ENCODE assay signal across 8 cellular contexts in genomic region chr10:47024399-47025252, GRCh38.
A peak's percentile ranks its signal among the peaks of the same experiment; 100 is the strongest.
DNase-seq lines count a peak whose midpoint lies in the region; ATAC-seq, FAIRE-seq and TF ChIP-seq lines count a peak whose summit lies in the region.

No MANE protein-coding gene starts in this region.

- no peaks in the 10 kb centered on the region for H3K36me3 Mint-ChIP-seq in astrocyte (ENCODE audit: low read depth, unreplicated experiment)

- DNase-seq in AG04450 (ENCODE audit: low read depth, low spot score), result peak; percentile 6
- peak; percentile 85 for DNase-seq in GM13977 (ENCODE audit: low spot score)
- DNase-seq in Jurkat, Clone E6-1 (ENCODE audit: low read depth, low spot score), result peak; percentile 71
- peak in 4 of 5 experiments; percentile 9 to 88 (median 44) for DNase-seq in T-helper 2 cell
- DNase-seq in astrocyte (ENCODE audit: low read depth), result peak; percentile 14
- peak; percentile 81 for DNase-seq in hepatocyte (ENCODE audit: low spot score)
- DNase-seq in smooth muscle cell of the brain vasculature (ENCODE audit: low read depth, low spot score), result peak; percentile 21

- no peaks in the 10 kb centered on the region for H3K9me2 ChIP-seq in hepatocyte (replicated peaks; ENCODE audit: insufficient read depth)

- no peaks in the 10 kb centered on the region for H3K4me1 Mint-ChIP-seq in astrocyte (ENCODE audit: low read depth, unreplicated experiment)

- H3K9me3 Mint-ChIP-seq in astrocyte (ENCODE audit: unreplicated experiment), result peaks cover under 1% of the 10 kb centered on the region

- peaks cover 18% of the 10 kb centered on the region for H3K27me3 Mint-ChIP-seq in astrocyte (ENCODE audit: low read depth, unreplicated experiment)

- no peak overlapping the region for H3K9ac ChIP-seq in astrocyte (ENCODE audit: low read length)

- H3K4me1 ChIP-seq in astrocyte (ENCODE audit: insufficient read depth, low read length) (peaks cover 17% of the 10 kb centered on the region), hepatocyte (ENCODE audit: insufficient read depth) (no peaks in the 10 kb centered on the region)

- H3K4me3 ChIP-seq in AG04450 (ENCODE audit: low read depth, low read length) (no peak overlapping the region), astrocyte (ENCODE audit: insufficient read depth, low read depth, low read length) (no peak overlapping the region), hepatocyte (no peak overlapping the region)
- no peak overlapping the region for H3K4me3 ChIP-seq in Jurkat, Clone E6-1 (ENCODE audit: low read length)

- POLR2A ChIA-PET in AG04450 (lab: Yijun Ruan, JAX), result no interaction called here

- ATAC-seq in GM19328 (IDR thresholded peaks at IDR 0.05; ENCODE audit: unreplicated experiment), result no peak

- H3K27ac ChIP-seq in AG04450 (ENCODE audit: low read depth, low read length) (no peak overlapping the region), astrocyte (ENCODE audit: low read depth, low read length) (no peak overlapping the region), hepatocyte (no peak overlapping the region)

- H3K79me2 ChIP-seq in astrocyte (ENCODE audit: insufficient read depth, low read length) (no peaks in the 10 kb centered on the region), hepatocyte (no peaks in the 10 kb centered on the region)

- H3K9me3 ChIP-seq in AG04450 (ENCODE audit: control insufficient read depth, insufficient read depth, low read length), result no peaks in the 10 kb centered on the region; the same call in 1 of the 2 replicates
- H3K9me3 ChIP-seq in astrocyte (ENCODE audit: insufficient read depth, low read depth, low read length), result no peaks in the 10 kb centered on the region
- no peaks in the 10 kb centered on the region for H3K9me3 ChIP-seq in hepatocyte (ENCODE audit: low read depth)

- H3K27me3 ChIP-seq in AG04450 (ENCODE audit: control insufficient read depth, insufficient read depth, low read length) (no peaks in the 10 kb centered on the region), astrocyte (ENCODE audit: insufficient read depth, low read length) (no peaks in the 10 kb centered on the region), hepatocyte (no peaks in the 10 kb centered on the region)

- no peaks in the 10 kb centered on the region for H3K36me3 ChIP-seq in astrocyte (ENCODE audit: insufficient read depth, low read length)
- H3K36me3 ChIP-seq in hepatocyte (replicated peaks; ENCODE audit: insufficient read depth, low read depth), result no peaks in the 10 kb centered on the region

- H3K4me2 ChIP-seq in astrocyte (ENCODE audit: low read length) (no peak overlapping the region), hepatocyte (no peak overlapping the region)

- WGBS in hepatocyte (ENCODE audit: low lambda C conversion rate, missing lambda C conversion rate), result 23% methylated on average over 9 of the region's 9 CpGs

- CTCF ChIA-PET in AG04450 (lab: Charles Lee), result interaction anchor here (0.6 to 3.4 kb wide), 29 partner anchors 8 to 1791 kb away, joined by 3 to 82 read pairs (median 4); partner anchors contain the start of gene GDF10

- H4K20me1 ChIP-seq in astrocyte (ENCODE audit: insufficient read depth, low read length) (no peaks in the 10 kb centered on the region), hepatocyte (ENCODE audit: insufficient read depth, poor library complexity, severe bottlenecking) (no peaks in the 10 kb centered on the region)

- FAIRE-seq in astrocyte (lab: Jason Lieb, UNC), result no peak

- TF ChIP-seq CTCF in AG04450 (IDR thresholded peaks at IDR 0.05; ENCODE audit: low read depth, low read length) (peak; percentile 90), GM13977 (IDR thresholded peaks at IDR 0.05; ENCODE audit: extremely low read depth, insufficient read depth, missing control alignments) (peak; percentile 94), astrocyte (IDR thresholded peaks at IDR 0.05; ENCODE audit: insufficient read depth, low read depth, low read length) (peak; percentile 77), hepatocyte (IDR thresholded peaks at IDR 0.05; ENCODE audit: poor library complexity) (peak; percentile 80)

- H3K27ac Mint-ChIP-seq in astrocyte (ENCODE audit: unreplicated experiment), result peak overlapping the region; percentile 66

- no peak overlapping the region for H3K4me3 Mint-ChIP-seq in astrocyte (ENCODE audit: unreplicated experiment)

- in situ Hi-C loops in GM13977 (cut with MboI; ENCODE audit: low pct_unique_long_range_greater_than_20kb, low sequenced_read_pairs, unreplicated experiment), result loop anchor here (10.0 kb wide), 1 partner anchor 290 kb away; no protein-coding TSS in a partner anchor

- H2AFZ ChIP-seq in astrocyte (ENCODE audit: low read depth, low read length) (peak overlapping the region; percentile 32), hepatocyte (no peak overlapping the region)

Comparison
In these comparisons a context has a peak if more than half of its experiments do, and no peak if none do; other contexts are left out.
1. DNase-seq: peak in every context shown above with its lines; median percentile 85 in GM13977; 81 in hepatocyte; 71 in Jurkat, Clone E6-1; 44 in T-helper 2 cell; 21 in smooth muscle cell of the brain vasculature; 14 in astrocyte; 6 in AG04450.